ENCODE assay signal across 28 cellular contexts in genomic region chrX:134646671-134647070, GRCh38. TPM values are rescaled to one million over a fixed set of nuclear protein-coding genes. Genes with fewer than 3 reads are reported as not detected.
"Had no signal": no experiment of that assay in that cellular context is flagged by ENCODE, and none has a peak within 500 bp of the region (broad histone marks: within the 10 kb centered on the region; RNA-seq: fewer than 3 reads in every experiment).

No MANE protein-coding gene starts in this region.

- H3K27ac Mint-ChIP-seq: activated B cell treated with CpG ODN at 0.5 μM for 24 hours; activated CD4-positive, alpha-beta T cell treated with anti-CD3 and anti-CD28 coated beads, Interleukin-2, amount 10 ng/mL, durations not matched to agents 24 days and 14 days; activated naive CD4-positive, alpha-beta T cell treated with anti-CD3 and anti-CD28 coated beads for 36 hours; activated naive CD8-positive, alpha-beta T cell treated with anti-CD3 and anti-CD28 coated beads, Interleukin-2, amount 10 ng/mL, durations not matched to agents 7 days and 5 days; activated T-helper 17 cell treated with anti-CD3 and anti-CD28 coated beads, Interleukin-2, amount 50 U/mL, for 72 hours; T-helper 17 cell had no signal

- H3K4me3 ChIP-seq: MG63 had no signal

- ATAC-seq: activated T-cell treated with anti-CD3 and anti-CD28 coated beads, Interleukin-2, amount 50 U/mL, for 4 hours; activated T-helper 17 cell treated with anti-CD3 and anti-CD28 coated beads, Interleukin-2, amount 50 U/mL, for 72 hours; Panc1; T-helper 17 cell had no signal

- H3K9ac ChIP-seq: KMS-11 had no signal

- H3K9me3 Mint-ChIP-seq: activated B cell treated with CpG ODN at 0.5 μM for 24 hours; activated naive CD4-positive, alpha-beta T cell treated with anti-CD3 and anti-CD28 coated beads for 36 hours; activated T-cell treated with anti-CD3 and anti-CD28 coated beads, Interleukin-2, amount 50 U/mL, for 4 hours; activated T-helper 17 cell treated with anti-CD3 and anti-CD28 coated beads, Interleukin-2, amount 50 U/mL, for 72 hours; central memory CD8-positive, alpha-beta T cell had no signal

- H3K36me3 ChIP-seq: MG63 had no signal

- H3K4me3 Mint-ChIP-seq: activated B cell treated with CpG ODN at 0.5 μM for 24 hours; activated CD4-positive, alpha-beta T cell treated with anti-CD3 and anti-CD28 coated beads, Interleukin-2, amount 10 ng/mL, durations not matched to agents 24 days and 14 days; activated naive CD4-positive, alpha-beta T cell treated with anti-CD3 and anti-CD28 coated beads for 36 hours; activated naive CD8-positive, alpha-beta T cell treated with anti-CD3 and anti-CD28 coated beads, Interleukin-2, amount 10 ng/mL, durations not matched to agents 7 days and 5 days; activated T-cell treated with anti-CD3 and anti-CD28 coated beads, Interleukin-2, amount 50 U/mL, for 4 hours; activated T-helper 17 cell treated with anti-CD3 and anti-CD28 coated beads, Interleukin-2, amount 50 U/mL, for 72 hours; central memory CD8-positive, alpha-beta T cell; T-helper 17 cell had no signal

- H3K4me1 Mint-ChIP-seq: activated B cell treated with CpG ODN at 0.5 μM for 24 hours; activated CD4-positive, alpha-beta T cell treated with anti-CD3 and anti-CD28 coated beads, Interleukin-2, amount 10 ng/mL, durations not matched to agents 24 days and 14 days; activated naive CD8-positive, alpha-beta T cell treated with anti-CD3 and anti-CD28 coated beads, Interleukin-2, amount 10 ng/mL, durations not matched to agents 7 days and 5 days; activated T-helper 17 cell treated with anti-CD3 and anti-CD28 coated beads, Interleukin-2, amount 50 U/mL, for 72 hours; central memory CD8-positive, alpha-beta T cell; T-helper 17 cell had no signal

- H3K36me3 Mint-ChIP-seq: activated naive CD8-positive, alpha-beta T cell treated with anti-CD3 and anti-CD28 coated beads, Interleukin-2, amount 10 ng/mL, durations not matched to agents 7 days and 5 days had no signal

- H3K4me2 ChIP-seq: KMS-11 had no signal

- H3K9me3 ChIP-seq: MG63 had no signal

- H3K27ac ChIP-seq: KMS-11 had no signal

- DNase-seq: activated B cell treated with CpG ODN at 0.5 μM for 24 hours; activated CD4-positive, alpha-beta T cell treated with anti-CD3 and anti-CD28 coated beads for 1 hour; activated CD4-positive, alpha-beta T cell treated with anti-CD3 and anti-CD28 coated beads, Interleukin-2, amount 10 ng/mL, durations not matched to agents 24 days and 14 days; activated CD4-positive, alpha-beta T cell treated with anti-CD3 and anti-CD28 coated beads, Interleukin-2, amount 50 U/mL, for 48 hours; activated CD8-positive, alpha-beta memory T cell treated with anti-CD3 and anti-CD28 coated beads for 24 hours; activated gamma-delta T cell; activated naive CD4-positive, alpha-beta T cell treated with anti-CD3 and anti-CD28 coated beads for 36 hours; activated naive CD8-positive, alpha-beta T cell treated with anti-CD3 and anti-CD28 coated beads, Interleukin-2, amount 10 ng/mL, durations not matched to agents 7 days and 5 days; activated T-cell treated with anti-CD3 and anti-CD28 coated beads, Interleukin-2, amount 50 U/mL, for 4 hours; aorta; MG63; MV-4-11; NCI-H1417 treated with DMSO at 0.1 percent for 48 hours; NCI-H1694; NCI-H2029; NCI-H2107; NCI-H226; NCI-H526; NCI-H774; NK-92 treated with Interleukin-12 subunit alpha and Interleukin-12 subunit beta, amount 100 ng/mL, for 24 hours; RPMI8226; SHP77 treated with DMSO at 0.1 percent for 48 hours; T-helper 17 cell; T-helper 9 cell had no signal

- H3K27me3 Mint-ChIP-seq: activated B cell treated with CpG ODN at 0.5 μM for 24 hours had no signal

- H3K27me3 ChIP-seq: MG63 had no signal

RNA-seq across cellular contexts. Expression of gene PLAC1, which starts 11.6 kb away (rescaled TPM):
- total RNA-seq: activated B cell treated with CpG ODN at 0.5 μM for 24 hours; activated CD4-positive, alpha-beta T cell treated with anti-CD3 and anti-CD28 coated beads, Interleukin-2, amount 10 ng/mL, durations not matched to agents 24 days and 14 days; activated naive CD4-positive, alpha-beta T cell treated with anti-CD3 and anti-CD28 coated beads for 36 hours; activated naive CD8-positive, alpha-beta T cell treated with anti-CD3 and anti-CD28 coated beads, Interleukin-2, amount 10 ng/mL, durations not matched to agents 7 days and 5 days; aorta; T-helper 17 cell had no signal
